Comparison of ENCODE assay signal across 27 cellular contexts in the genomic region with DNA sequence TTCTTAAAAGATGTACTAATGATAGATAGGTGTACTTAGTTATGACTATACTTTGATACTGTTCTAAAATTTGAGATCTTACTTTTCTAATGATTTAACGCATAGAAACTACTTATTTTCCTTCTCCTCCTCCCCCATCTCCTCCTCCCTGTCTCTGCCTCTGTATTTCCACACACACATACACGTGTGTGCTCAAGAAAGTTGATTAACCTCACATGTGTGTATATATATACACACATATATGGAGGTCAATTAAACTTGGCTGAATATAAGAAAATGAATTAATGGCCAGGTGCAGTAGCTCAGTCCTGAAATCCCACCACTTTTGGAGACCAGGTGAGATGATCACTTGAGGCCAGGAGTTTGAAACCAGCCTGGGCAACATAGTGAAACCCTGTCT.
"Had no signal": no experiment of that assay in that cellular context is flagged by ENCODE, and none has a peak within 500 bp of the region (broad histone marks: within the 10 kb centered on the region; RNA-seq: fewer than 3 reads in every experiment).

No MANE protein-coding gene starts in this region.

- FAIRE-seq: urothelium cell line had no signal

- H3K27ac ChIP-seq: stomach, suprapubic skin, testis, thoracic aorta, thyroid gland, tibial artery, tibial nerve, transverse colon, upper lobe of left lung, upper lobe of right lung, uterus, vagina had no signal

- H3K36me3 ChIP-seq: stomach, suprapubic skin, thoracic aorta, thyroid gland, tibial artery, tibial nerve, transverse colon, upper lobe of left lung, upper lobe of right lung, uterus, vagina had no signal

- ATAC-seq: stimulated activated effector memory CD8-positive, alpha-beta T cell treated with anti-CD3 and anti-CD28 coated beads, Interleukin-12 subunit alpha, Interleukin-12 subunit beta, amount 100 ng/mL, for 72 hours; stimulated activated memory B cell treated with anti-CD40 and anti-IgM and Interleukin-4, amounts not matched to agents 10 μg/mL and 1 μg/mL and 100 μg/mL, for 72 hours; stimulated activated naive B cell treated with anti-CD40 and anti-IgM and Interleukin-4, amounts not matched to agents 10 μg/mL and 1 μg/mL and 100 μg/mL, for 72 hours; stimulated activated naive CD8-positive, alpha-beta T cell treated with anti-CD3 and anti-CD28 coated beads, Interleukin-15, amount 100 ng/mL, for 72 hours; stimulated activated naive CD8-positive, alpha-beta T cell treated with anti-CD3 and anti-CD28 coated beads, Interleukin-15, Interleukin-2, amounts not matched to agents 100 U/mL and 50 U/mL, for 24 hours; upper lobe of right lung had no signal

- H3K27me3 ChIP-seq: stomach, suprapubic skin, testis, thyroid gland, tibial artery, tibial nerve, transverse colon, upper lobe of left lung, upper lobe of right lung, uterus, vagina had no signal

- H3K9me3 ChIP-seq: suprapubic skin, testis, thoracic aorta, thyroid gland, tibial artery, tibial nerve, transverse colon, upper lobe of left lung, upper lobe of right lung, uterus, vagina had no signal

- H3K4me3 ChIP-seq: stomach, suprapubic skin, testis, thoracic aorta, thyroid gland, tibial artery, tibial nerve, transverse colon, upper lobe of left lung, upper lobe of right lung, uterus, vagina had no signal

- DNase-seq: stimulated activated CD4-positive, alpha-beta T cell treated with anti-CD3 and anti-CD28 coated beads, Interleukin-2, amount 100 ng/mL, for 48 hours; stimulated activated CD4-positive, alpha-beta T cell treated with anti-CD3 and anti-CD28 coated beads, Interleukin-4, amount 100 ng/mL, for 1 hour; stimulated activated CD4-positive, alpha-beta T cell treated with anti-CD3 and anti-CD28 coated beads, Interleukin-4, amount 100 ng/mL, for 24 hours; stimulated activated CD4-positive, alpha-beta T cell treated with anti-CD3 and anti-CD28 coated beads, Interleukin-4, amount 100 ng/mL, for 4 hours; stimulated activated CD8-positive, alpha-beta memory T cell treated with anti-CD3 and anti-CD28 coated beads, Interleukin-4, amount 100 ng/mL, for 48 hours; stimulated activated naive B cell treated with anti-CD40 and anti-IgM and Interleukin-4, amounts not matched to agents 10 μg/mL and 1 μg/mL and 100 μg/mL, for 72 hours; stimulated activated naive CD4-positive, alpha-beta T cell; stimulated activated naive CD4-positive, alpha-beta T cell treated with Interleukin-2 at 50 U/mL for 16 hours; stimulated activated naive CD8-positive, alpha-beta T cell treated with anti-CD3 and anti-CD28 coated beads, Interleukin-15, amount 100 ng/mL, for 72 hours; stimulated activated naive CD8-positive, alpha-beta T cell treated with anti-CD3 and anti-CD28 coated beads, Interleukin-15, Interleukin-2, amounts not matched to agents 100 U/mL and 50 U/mL, for 24 hours; stomach; substantia nigra; testis; thyroid gland; tibial artery; transverse colon; trophoblast cell; upper lobe of left lung; upper lobe of right lung; uterus had no signal

- H3K4me1 ChIP-seq: stomach, suprapubic skin, testis, thyroid gland, tibial artery, tibial nerve, transverse colon, upper lobe of left lung, upper lobe of right lung, uterus, vagina had no signal
